15 cellular contexts compared by ENCODE assay signal in genomic region chr5:154194348-154195329, GRCh38. TPM values are rescaled to one million over a fixed set of nuclear protein-coding genes. Genes with fewer than 3 reads are reported as not detected.
DNase-seq lines count a peak whose midpoint lies in the region; ATAC-seq, FAIRE-seq and TF ChIP-seq lines count a peak whose summit lies in the region.
"Had no signal": no experiment of that assay in that cellular context is flagged by ENCODE, and none has a peak within 500 bp of the region (broad histone marks: within the 10 kb centered on the region; RNA-seq: fewer than 3 reads in every experiment).

No MANE protein-coding gene starts in this region.

- no peaks in the 10 kb centered on the region for H3K27me3 ChIP-seq in PC-9 (ENCODE audit: insufficient read depth, low read depth)
- H3K27me3 ChIP-seq in rectal smooth muscle tissue (ENCODE audit: control insufficient read depth, insufficient read depth, low read length), result no peaks in the 10 kb centered on the region
- H3K27me3 ChIP-seq: gastrocnemius medialis had no signal

- H3K79me2 ChIP-seq in PC-9 (ENCODE audit: low read depth), result peaks cover 70% of the 10 kb centered on the region

- no peaks in the 10 kb centered on the region for H3K9me3 ChIP-seq in PC-9 (ENCODE audit: insufficient read depth, low read depth)
- H3K9me3 ChIP-seq: gastrocnemius medialis, mucosa of descending colon had no signal

- H3K27ac ChIP-seq in PC-9 (no peak overlapping the region), rectal smooth muscle tissue (ENCODE audit: low read depth, low read length) (peak overlapping the region; percentile 18)
- H3K27ac ChIP-seq: gastrocnemius medialis had no signal

- peaks cover 9% of the 10 kb centered on the region; the same call in 1 of the 2 replicates for H4K20me1 ChIP-seq in PC-9 (ENCODE audit: insufficient read depth)

- H3K4me3 Mint-ChIP-seq in endothelial cell (ENCODE audit: unreplicated experiment), result no peak overlapping the region
- H3K4me3 Mint-ChIP-seq: activated CD8-positive, alpha-beta memory T cell treated with anti-CD3 and anti-CD28 coated beads, Interleukin-2, amount 10 ng/mL, durations not matched to agents 7 days and 5 days; T-helper 1 cell treated with Interleukin-12 subunit alpha and Interleukin-12 subunit beta and Interleukin-4 antibody, amounts not matched to agents 30 μg/mL and 1 μg/mL, for 36 hours had no signal

- H3K36me3 ChIP-seq in PC-9 (ENCODE audit: low read depth), result peaks cover 10% of the 10 kb centered on the region; the same call in 1 of the 2 replicates
- H3K36me3 ChIP-seq in rectal smooth muscle tissue (ENCODE audit: control insufficient read depth, insufficient read depth, low read length), result no peaks in the 10 kb centered on the region
- H3K36me3 ChIP-seq: gastrocnemius medialis had no signal

- H3K9me3 Mint-ChIP-seq in endothelial cell (ENCODE audit: unreplicated experiment), result no peaks in the 10 kb centered on the region
- H3K9me3 Mint-ChIP-seq: T-helper 1 cell treated with Interleukin-12 subunit alpha and Interleukin-12 subunit beta and Interleukin-4 antibody, amounts not matched to agents 30 μg/mL and 1 μg/mL, for 36 hours had no signal

- peak overlapping the region; percentile 97 for H3K4me2 ChIP-seq in PC-9

- peak; percentile 41 for DNase-seq in EL
- peak; percentile 47 to 53 for DNase-seq in PC-9
- peak; percentile 88 for DNase-seq in fibroblast of peridontal ligament (ENCODE audit: extremely low read depth)
- DNase-seq in NCI-H1417 treated with DMSO at 0.1 percent for 48 hours (lab: John Stamatoyannopoulos, UW), result no peak
- DNase-seq in endothelial cell (ENCODE audit: low spot score), result no peak
- DNase-seq in frontal cortex (ENCODE audit: low spot score in 2 of 2), result no peak
- DNase-seq: activated CD8-positive, alpha-beta memory T cell treated with anti-CD3 and anti-CD28 coated beads, Interleukin-2, amount 10 ng/mL, durations not matched to agents 7 days and 5 days; DMS53; gastrocnemius medialis; mucosa of descending colon; NCI-H526 treated with DMSO at 0.1 percent for 48 hours; stimulated activated CD4-positive, alpha-beta T cell treated with anti-CD3 and anti-CD28 coated beads, Interleukin-12 subunit alpha, Interleukin-12 subunit beta, amount 100 ng/mL, for 4 hours had no signal

- POLR2A ChIA-PET in PC-9 (lab: Charles Lee; ENCODE audit: unreplicated experiment), result interaction anchor here (0.5 to 0.6 kb wide), 5 partner anchors 10 to 495 kb away, joined by 4 to 28 read pairs (median 9); no protein-coding TSS in a partner anchor

- no peak for ATAC-seq in GM21825 (IDR thresholded peaks at IDR 0.05; ENCODE audit: unreplicated experiment)
- ATAC-seq: activated CD8-positive, alpha-beta memory T cell treated with anti-CD3 and anti-CD28 coated beads, Interleukin-2, amount 10 ng/mL, durations not matched to agents 7 days and 5 days; gastrocnemius medialis; mucosa of descending colon had no signal

- H3K36me3 Mint-ChIP-seq in endothelial cell (ENCODE audit: low read depth, unreplicated experiment), result peaks cover 11% of the 10 kb centered on the region

- no peaks in the 10 kb centered on the region for H3K9me2 ChIP-seq in PC-9 (ENCODE audit: insufficient read depth)

- no peak for TF ChIP-seq CTCF in PC-9 (conservative IDR thresholded peaks at IDR 0.05)
- TF ChIP-seq CTCF in endothelial cell (IDR thresholded peaks at IDR 0.05; ENCODE audit: unreplicated experiment), result no peak

- H3K4me3 ChIP-seq in PC-9 (peak overlapping the region; percentile 21; the same call in 1 of the 2 replicates), rectal smooth muscle tissue (ENCODE audit: low read length) (no peak overlapping the region)
- H3K4me3 ChIP-seq: gastrocnemius medialis, mucosa of descending colon had no signal

- FAIRE-seq in frontal cortex (lab: Jason Lieb, UNC), result no peak

- intact Hi-C loops in PC-9 (cut with micrococcal nuclease; ENCODE audit: unreplicated experiment), result loop anchor here (2.0 to 10.0 kb wide), 2 partner anchors 16 to 420 kb away; no protein-coding TSS in a partner anchor

- peaks cover 47% of the 10 kb centered on the region for H3K4me1 Mint-ChIP-seq in endothelial cell (ENCODE audit: unreplicated experiment)

- no peak overlapping the region for H3K9ac ChIP-seq in rectal smooth muscle tissue (ENCODE audit: low read length)

- BruUV-seq in PC-9 (replicated peaks; lab: Mats Ljungman, UMichigan), result no TSS peak

- H3K27ac Mint-ChIP-seq in endothelial cell (ENCODE audit: unreplicated experiment), result no peak overlapping the region
- H3K27ac Mint-ChIP-seq: activated CD8-positive, alpha-beta memory T cell treated with anti-CD3 and anti-CD28 coated beads, Interleukin-2, amount 10 ng/mL, durations not matched to agents 7 days and 5 days had no signal

- no peak overlapping the region for H2AFZ ChIP-seq in PC-9

- H3K4me1 ChIP-seq in PC-9 (replicated peaks; ENCODE audit: insufficient read depth) (peaks cover 76% of the 10 kb centered on the region), rectal smooth muscle tissue (ENCODE audit: control insufficient read depth, insufficient read depth, low read length) (peaks cover 20% of the 10 kb centered on the region)

- H3K27me3 Mint-ChIP-seq in endothelial cell (ENCODE audit: unreplicated experiment), result peaks cover 7% of the 10 kb centered on the region
- H3K27me3 Mint-ChIP-seq: activated CD8-positive, alpha-beta memory T cell treated with anti-CD3 and anti-CD28 coated beads, Interleukin-2, amount 10 ng/mL, durations not matched to agents 7 days and 5 days had no signal

- peaks cover 51% of the 10 kb centered on the region for H3F3A ChIP-seq in PC-9 (ENCODE audit: insufficient read depth, low read depth)

- CTCF ChIA-PET in PC-9 (lab: Charles Lee), result interaction anchor here (1.0 kb wide), 1 partner anchor 122 kb away, joined by 3 read pairs; no protein-coding TSS in a partner anchor

RNA-seq across cellular contexts. Expression of gene GALNT10, which starts 4.1 kb away (rescaled TPM):
- 74.0 and 101 TPM in 2 replicates for total RNA-seq in PC-9 (2021)
- total RNA-seq in endothelial cell (ENCODE audit: unreplicated experiment), result 22.5 TPM
- 5.7 TPM for total RNA-seq in frontal cortex

Comparison
In these comparisons a context has a peak if more than half of its experiments do, and no peak if none do; other contexts are left out.
1. DNase-seq: peak in EL (single experiment), PC-9 (2 of 2) and fibroblast of peridontal ligament (single experiment); none in NCI-H1417 treated with DMSO at 0.1 percent for 48 hours (single experiment), endothelial cell (single experiment) and frontal cortex (0 of 2).